ENCODE assay signal across 14 cellular contexts in the genomic region with DNA sequence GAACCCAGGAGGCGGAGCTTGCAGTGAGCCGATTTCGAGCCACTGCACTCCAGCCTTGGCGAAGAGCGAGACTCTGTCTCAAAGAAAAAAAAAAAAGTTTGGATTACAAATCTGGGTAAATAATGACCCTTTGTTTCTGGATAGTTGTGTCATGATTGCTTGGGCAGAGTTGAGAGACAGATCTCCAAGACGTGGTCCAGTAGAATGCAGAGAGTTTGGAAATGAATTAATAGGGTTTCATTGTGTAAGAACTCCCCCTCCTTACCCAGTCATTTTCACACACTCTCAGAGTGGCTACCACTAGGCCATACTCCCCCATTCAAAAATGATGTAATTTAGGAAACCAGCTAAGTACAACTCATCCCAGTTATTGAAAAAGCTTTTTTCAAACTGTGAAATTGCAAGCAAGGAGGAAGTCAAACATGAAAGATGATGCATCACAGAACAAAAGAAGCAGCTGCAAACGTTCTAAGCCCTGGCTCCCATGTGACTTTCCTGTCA.
DNase-seq lines count a peak whose midpoint lies in the region; ATAC-seq and TF ChIP-seq lines count a peak whose summit lies in the region.
"Had no signal": no experiment of that assay in that cellular context is flagged by ENCODE, and none has a peak within 500 bp of the region (broad histone marks: within the 10 kb centered on the region; RNA-seq: fewer than 3 reads in every experiment).

No MANE protein-coding gene starts in this region.

- no peak for ATAC-seq in stimulated activated memory B cell treated with anti-CD40 and anti-IgM and Interleukin-4, amounts not matched to agents 10 μg/mL and 1 μg/mL and 100 μg/mL, for 72 hours

- H3K9me3 Mint-ChIP-seq in stimulated activated memory B cell treated with anti-CD40 and anti-IgM and Interleukin-4, amounts not matched to agents 10 μg/mL and 1 μg/mL and 100 μg/mL, for 72 hours, result peaks cover 3% of the 10 kb centered on the region
- H3K9me3 Mint-ChIP-seq in activated naive CD8-positive, alpha-beta T cell treated with anti-CD3 and anti-CD28 coated beads for 36 hours, result peaks cover 4% of the 10 kb centered on the region
- H3K9me3 Mint-ChIP-seq: activated CD4-positive, alpha-beta memory T cell treated with anti-CD3 and anti-CD28 coated beads, Interleukin-2, amount 10 ng/mL, durations not matched to agents 7 days and 5 days had no signal

- H3K4me1 Mint-ChIP-seq in stimulated activated memory B cell treated with anti-CD40 and anti-IgM and Interleukin-4, amounts not matched to agents 10 μg/mL and 1 μg/mL and 100 μg/mL, for 72 hours, result no peaks in the 10 kb centered on the region
- H3K4me1 Mint-ChIP-seq in activated naive CD8-positive, alpha-beta T cell treated with anti-CD3 and anti-CD28 coated beads for 36 hours, result no peaks in the 10 kb centered on the region
- H3K4me1 Mint-ChIP-seq: activated CD4-positive, alpha-beta memory T cell treated with anti-CD3 and anti-CD28 coated beads, Interleukin-2, amount 10 ng/mL, durations not matched to agents 7 days and 5 days; CD14-positive monocyte had no signal

- DNase-seq in AG20443 (ENCODE audit: low spot score) (peak; percentile 20), cardiac fibroblast (ENCODE audit: low read depth in 2 of 2) (peak; percentile 64 to 97), middle frontal gyrus (ENCODE audit: extremely low spot score, low spot score) (peak; percentile 54), OCI-M1 (lab: John Stamatoyannopoulos, UW) (no peak)
- DNase-seq in Jurkat, Clone E6-1 (ENCODE audit: low read depth, low spot score), result peak; percentile 5
- no peak for DNase-seq in effector CD4-positive, alpha-beta T cell
- no peak for DNase-seq in activated naive CD8-positive, alpha-beta T cell treated with anti-CD3 and anti-CD28 coated beads for 36 hours
- DNase-seq: activated CD4-positive, alpha-beta memory T cell treated with anti-CD3 and anti-CD28 coated beads, Interleukin-2, amount 10 ng/mL, durations not matched to agents 7 days and 5 days; mammary epithelial cell; NCI-H1105 treated with DMSO at 0.1 percent for 48 hours had no signal

- no peak overlapping the region for H3K4me3 ChIP-seq in Jurkat, Clone E6-1 (ENCODE audit: low read length)
- H3K4me3 ChIP-seq in cardiac fibroblast (replicated peaks in 1 of 2; ENCODE audit: low read depth in 2 of 2, low read length in 2 of 2), result no peak overlapping the region
- H3K4me3 ChIP-seq: smooth muscle cell had no signal

- H3K36me3 Mint-ChIP-seq in stimulated activated memory B cell treated with anti-CD40 and anti-IgM and Interleukin-4, amounts not matched to agents 10 μg/mL and 1 μg/mL and 100 μg/mL, for 72 hours, result no peaks in the 10 kb centered on the region
- H3K36me3 Mint-ChIP-seq in activated naive CD8-positive, alpha-beta T cell treated with anti-CD3 and anti-CD28 coated beads for 36 hours, result peaks cover 1% of the 10 kb centered on the region
- H3K36me3 Mint-ChIP-seq: CD14-positive monocyte had no signal

- TF ChIP-seq CTCF in cardiac fibroblast (IDR thresholded peaks at IDR 0.05; ENCODE audit: low read depth, low read length), result no peak

- H3K4me3 Mint-ChIP-seq in stimulated activated memory B cell treated with anti-CD40 and anti-IgM and Interleukin-4, amounts not matched to agents 10 μg/mL and 1 μg/mL and 100 μg/mL, for 72 hours, result no peak overlapping the region
- no peak overlapping the region for H3K4me3 Mint-ChIP-seq in activated naive CD8-positive, alpha-beta T cell treated with anti-CD3 and anti-CD28 coated beads for 36 hours
- H3K4me3 Mint-ChIP-seq: activated CD4-positive, alpha-beta memory T cell treated with anti-CD3 and anti-CD28 coated beads, Interleukin-2, amount 10 ng/mL, durations not matched to agents 7 days and 5 days; activated T-helper 1 cell treated with anti-CD3 and anti-CD28 coated beads, Interleukin-12 subunit alpha, Interleukin-12 subunit beta, Interleukin-2, Interleukin-4 antibody, amounts not matched to agents 30 ng/mL and 10 ng/mL and 1 ng/mL, durations not matched to agents 14 hours and 24 hours and 36 hours; CD14-positive monocyte had no signal

- H3K27ac Mint-ChIP-seq in stimulated activated memory B cell treated with anti-CD40 and anti-IgM and Interleukin-4, amounts not matched to agents 10 μg/mL and 1 μg/mL and 100 μg/mL, for 72 hours, result no peak overlapping the region
- H3K27ac Mint-ChIP-seq in activated naive CD8-positive, alpha-beta T cell treated with anti-CD3 and anti-CD28 coated beads for 36 hours, result no peak overlapping the region
- H3K27ac Mint-ChIP-seq: activated CD4-positive, alpha-beta memory T cell treated with anti-CD3 and anti-CD28 coated beads, Interleukin-2, amount 10 ng/mL, durations not matched to agents 7 days and 5 days; activated T-helper 1 cell treated with anti-CD3 and anti-CD28 coated beads, Interleukin-12 subunit alpha, Interleukin-12 subunit beta, Interleukin-2, Interleukin-4 antibody, amounts not matched to agents 30 ng/mL and 10 ng/mL and 1 ng/mL, durations not matched to agents 14 hours and 24 hours and 36 hours; CD14-positive monocyte had no signal

- H3K27me3 Mint-ChIP-seq in stimulated activated memory B cell treated with anti-CD40 and anti-IgM and Interleukin-4, amounts not matched to agents 10 μg/mL and 1 μg/mL and 100 μg/mL, for 72 hours, result no peaks in the 10 kb centered on the region
- H3K27me3 Mint-ChIP-seq in activated naive CD8-positive, alpha-beta T cell treated with anti-CD3 and anti-CD28 coated beads for 36 hours, result no peaks in the 10 kb centered on the region
- H3K27me3 Mint-ChIP-seq: activated CD4-positive, alpha-beta memory T cell treated with anti-CD3 and anti-CD28 coated beads, Interleukin-2, amount 10 ng/mL, durations not matched to agents 7 days and 5 days had no signal

Comparison
In these comparisons a context has a peak if more than half of its experiments do, and no peak if none do; other contexts are left out.
1. DNase-seq: peak in AG20443 (single experiment), Jurkat, Clone E6-1 (single experiment), cardiac fibroblast (2 of 2) and middle frontal gyrus (single experiment); none in OCI-M1 (single experiment), effector CD4-positive, alpha-beta T cell (single experiment) and activated naive CD8-positive, alpha-beta T cell treated with anti-CD3 and anti-CD28 coated beads for 36 hours (single experiment).